Comparison of ENCODE assay signal across 1 cellular context in the genomic region with DNA sequence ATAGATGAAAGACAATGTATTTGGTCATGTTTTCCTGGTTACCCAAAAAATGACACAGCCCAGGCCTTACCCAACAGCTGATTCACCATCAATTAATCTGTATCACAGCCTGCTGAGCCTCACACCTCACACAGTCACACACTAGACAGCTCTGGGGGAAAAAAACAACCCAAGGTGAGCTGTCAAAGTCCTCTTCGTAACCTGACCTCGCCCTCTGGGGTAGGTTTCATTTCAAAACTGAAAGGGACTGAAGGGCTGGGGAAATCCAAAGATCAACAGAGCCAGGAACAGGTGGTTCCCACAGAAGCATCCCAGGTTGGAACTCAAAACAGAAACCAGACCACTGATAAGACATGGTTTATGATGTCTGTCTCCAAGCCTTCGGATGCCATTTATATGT.
A peak's percentile ranks its signal among the peaks of the same experiment; 100 is the strongest.
TF ChIP-seq lines count a peak whose summit lies in the region.

No MANE protein-coding gene starts in this region.

TF ChIP-seq in HepG2, 621 proteins besides CTCF, POLR2A, EP300 and RAD21 (continued from another document and continues in another):
- TF ChIP-seq, protein P1, sequence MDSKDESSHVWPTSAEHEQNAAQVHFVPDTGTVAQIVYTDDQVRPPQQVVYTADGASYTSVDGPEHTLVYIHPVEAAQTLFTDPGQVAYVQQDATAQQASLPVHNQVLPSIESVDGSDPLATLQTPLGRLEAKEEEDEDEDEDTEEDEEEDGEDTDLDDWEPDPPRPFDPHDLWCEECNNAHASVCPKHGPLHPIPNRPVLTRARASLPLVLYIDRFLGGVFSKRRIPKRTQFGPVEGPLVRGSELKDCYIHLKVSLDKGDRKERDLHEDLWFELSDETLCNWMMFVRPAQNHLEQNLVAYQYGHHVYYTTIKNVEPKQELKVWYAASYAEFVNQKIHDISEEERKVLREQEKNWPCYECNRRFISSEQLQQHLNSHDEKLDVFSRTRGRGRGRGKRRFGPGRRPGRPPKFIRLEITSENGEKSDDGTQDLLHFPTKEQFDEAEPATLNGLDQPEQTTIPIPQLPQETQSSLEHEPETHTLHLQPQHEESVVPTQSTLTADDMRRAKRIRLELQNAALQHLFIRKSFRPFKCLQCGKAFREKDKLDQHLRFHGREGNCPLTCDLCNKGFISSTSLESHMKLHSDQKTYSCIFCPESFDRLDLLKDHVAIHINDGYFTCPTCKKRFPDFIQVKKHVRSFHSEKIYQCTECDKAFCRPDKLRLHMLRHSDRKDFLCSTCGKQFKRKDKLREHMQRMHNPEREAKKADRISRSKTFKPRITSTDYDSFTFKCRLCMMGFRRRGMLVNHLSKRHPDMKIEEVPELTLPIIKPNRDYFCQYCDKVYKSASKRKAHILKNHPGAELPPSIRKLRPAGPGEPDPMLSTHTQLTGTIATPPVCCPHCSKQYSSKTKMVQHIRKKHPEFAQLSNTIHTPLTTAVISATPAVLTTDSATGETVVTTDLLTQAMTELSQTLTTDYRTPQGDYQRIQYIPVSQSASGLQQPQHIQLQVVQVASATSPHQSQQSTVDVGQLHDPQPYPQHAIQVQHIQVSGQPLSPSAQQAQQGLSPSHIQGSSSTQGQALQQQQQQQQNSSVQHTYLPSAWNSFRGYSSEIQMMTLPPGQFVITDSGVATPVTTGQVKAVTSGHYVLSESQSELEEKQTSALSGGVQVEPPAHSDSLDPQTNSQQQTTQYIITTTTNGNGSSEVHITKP (CRISPR knock-in tag; IDR thresholded peaks at IDR 0.05; ENCODE audit: low read depth), result no peak
- TF ChIP-seq RXRA (CRISPR knock-in tag; IDR thresholded peaks at IDR 0.05), result peak; percentile 71; the same call in 1 of the 2 replicates
- no peak; the same call in 1 of the 2 replicates for TF ChIP-seq ZNF816 (CRISPR knock-in tag; IDR thresholded peaks at IDR 0.05; ENCODE audit: borderline replicate concordance)
- TF ChIP-seq RFX1 (IDR thresholded peaks at IDR 0.05), result no peak
- no peak for TF ChIP-seq KDM2A (CRISPR knock-in tag; IDR thresholded peaks at IDR 0.05; ENCODE audit: borderline replicate concordance, low read depth)
- TF ChIP-seq, protein P2, sequence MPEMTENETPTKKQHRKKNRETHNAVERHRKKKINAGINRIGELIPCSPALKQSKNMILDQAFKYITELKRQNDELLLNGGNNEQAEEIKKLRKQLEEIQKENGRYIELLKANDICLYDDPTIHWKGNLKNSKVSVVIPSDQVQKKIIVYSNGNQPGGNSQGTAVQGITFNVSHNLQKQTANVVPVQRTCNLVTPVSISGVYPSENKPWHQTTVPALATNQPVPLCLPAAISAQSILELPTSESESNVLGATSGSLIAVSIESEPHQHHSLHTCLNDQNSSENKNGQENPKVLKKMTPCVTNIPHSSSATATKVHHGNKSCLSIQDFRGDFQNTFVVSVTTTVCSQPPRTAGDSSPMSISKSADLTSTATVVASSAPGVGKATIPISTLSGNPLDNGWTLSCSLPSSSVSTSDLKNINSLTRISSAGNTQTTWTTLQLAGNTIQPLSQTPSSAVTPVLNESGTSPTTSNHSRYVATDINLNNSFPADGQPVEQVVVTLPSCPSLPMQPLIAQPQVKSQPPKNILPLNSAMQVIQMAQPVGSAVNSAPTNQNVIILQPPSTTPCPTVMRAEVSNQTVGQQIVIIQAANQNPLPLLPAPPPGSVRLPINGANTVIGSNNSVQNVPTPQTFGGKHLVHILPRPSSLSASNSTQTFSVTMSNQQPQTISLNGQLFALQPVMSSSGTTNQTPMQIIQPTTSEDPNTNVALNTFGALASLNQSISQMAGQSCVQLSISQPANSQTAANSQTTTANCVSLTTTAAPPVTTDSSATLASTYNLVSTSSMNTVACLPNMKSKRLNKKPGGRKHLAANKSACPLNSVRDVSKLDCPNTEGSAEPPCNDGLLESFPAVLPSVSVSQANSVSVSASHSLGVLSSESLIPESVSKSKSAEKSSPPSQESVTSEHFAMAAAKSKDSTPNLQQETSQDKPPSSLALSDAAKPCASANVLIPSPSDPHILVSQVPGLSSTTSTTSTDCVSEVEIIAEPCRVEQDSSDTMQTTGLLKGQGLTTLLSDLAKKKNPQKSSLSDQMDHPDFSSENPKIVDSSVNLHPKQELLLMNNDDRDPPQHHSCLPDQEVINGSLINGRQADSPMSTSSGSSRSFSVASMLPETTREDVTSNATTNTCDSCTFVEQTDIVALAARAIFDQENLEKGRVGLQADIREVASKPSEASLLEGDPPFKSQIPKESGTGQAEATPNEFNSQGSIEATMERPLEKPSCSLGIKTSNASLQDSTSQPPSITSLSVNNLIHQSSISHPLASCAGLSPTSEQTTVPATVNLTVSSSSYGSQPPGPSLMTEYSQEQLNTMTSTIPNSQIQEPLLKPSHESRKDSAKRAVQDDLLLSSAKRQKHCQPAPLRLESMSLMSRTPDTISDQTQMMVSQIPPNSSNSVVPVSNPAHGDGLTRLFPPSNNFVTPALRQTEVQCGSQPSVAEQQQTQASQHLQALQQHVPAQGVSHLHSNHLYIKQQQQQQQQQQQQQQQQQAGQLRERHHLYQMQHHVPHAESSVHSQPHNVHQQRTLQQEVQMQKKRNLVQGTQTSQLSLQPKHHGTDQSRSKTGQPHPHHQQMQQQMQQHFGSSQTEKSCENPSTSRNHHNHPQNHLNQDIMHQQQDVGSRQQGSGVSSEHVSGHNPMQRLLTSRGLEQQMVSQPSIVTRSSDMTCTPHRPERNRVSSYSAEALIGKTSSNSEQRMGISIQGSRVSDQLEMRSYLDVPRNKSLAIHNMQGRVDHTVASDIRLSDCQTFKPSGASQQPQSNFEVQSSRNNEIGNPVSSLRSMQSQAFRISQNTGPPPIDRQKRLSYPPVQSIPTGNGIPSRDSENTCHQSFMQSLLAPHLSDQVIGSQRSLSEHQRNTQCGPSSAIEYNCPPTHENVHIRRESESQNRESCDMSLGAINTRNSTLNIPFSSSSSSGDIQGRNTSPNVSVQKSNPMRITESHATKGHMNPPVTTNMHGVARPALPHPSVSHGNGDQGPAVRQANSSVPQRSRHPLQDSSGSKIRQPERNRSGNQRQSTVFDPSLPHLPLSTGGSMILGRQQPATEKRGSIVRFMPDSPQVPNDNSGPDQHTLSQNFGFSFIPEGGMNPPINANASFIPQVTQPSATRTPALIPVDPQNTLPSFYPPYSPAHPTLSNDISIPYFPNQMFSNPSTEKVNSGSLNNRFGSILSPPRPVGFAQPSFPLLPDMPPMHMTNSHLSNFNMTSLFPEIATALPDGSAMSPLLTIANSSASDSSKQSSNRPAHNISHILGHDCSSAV (CRISPR knock-in tag; IDR thresholded peaks at IDR 0.05; ENCODE audit: borderline replicate concordance), result no peak
- no peak for TF ChIP-seq MEF2D (CRISPR knock-in tag; IDR thresholded peaks at IDR 0.05)
- TF ChIP-seq GZF1 (CRISPR knock-in tag; IDR thresholded peaks at IDR 0.05), result no peak
- TF ChIP-seq POGZ (CRISPR knock-in tag; IDR thresholded peaks at IDR 0.05), result no peak
- TF ChIP-seq BCL6 (CRISPR knock-in tag; IDR thresholded peaks at IDR 0.05), result peak; percentile 32; the same call in 1 of the 2 replicates
- TF ChIP-seq STAG1 (CRISPR knock-in tag; IDR thresholded peaks at IDR 0.05), result peak; percentile 15; the same call in 1 of the 2 replicates
- no peak for TF ChIP-seq DNMT3B (CRISPR knock-in tag; conservative IDR thresholded peaks at IDR 0.05)
- TF ChIP-seq FOXJ3 (CRISPR knock-in tag; IDR thresholded peaks at IDR 0.05; ENCODE audit: borderline replicate concordance), result 0 out of 2 replicates have a peak, but pooled peaks have one; percentile 39
- no peak for TF ChIP-seq HES4 (CRISPR knock-in tag; IDR thresholded peaks at IDR 0.05; ENCODE audit: borderline replicate concordance)
- no peak for TF ChIP-seq ZNF460 (CRISPR knock-in tag; IDR thresholded peaks at IDR 0.05; ENCODE audit: borderline replicate concordance)
- no peak for TF ChIP-seq NCOA5 (CRISPR knock-in tag; IDR thresholded peaks at IDR 0.05)
- no peak for TF ChIP-seq ZNF558 (CRISPR knock-in tag; IDR thresholded peaks at IDR 0.05; ENCODE audit: borderline replicate concordance)
- TF ChIP-seq SETDB1 (CRISPR knock-in tag; IDR thresholded peaks at IDR 0.05; ENCODE audit: borderline replicate concordance), result no peak
- TF ChIP-seq ZNF7 (CRISPR knock-in tag; IDR thresholded peaks at IDR 0.05), result no peak
- TF ChIP-seq, protein P3, sequence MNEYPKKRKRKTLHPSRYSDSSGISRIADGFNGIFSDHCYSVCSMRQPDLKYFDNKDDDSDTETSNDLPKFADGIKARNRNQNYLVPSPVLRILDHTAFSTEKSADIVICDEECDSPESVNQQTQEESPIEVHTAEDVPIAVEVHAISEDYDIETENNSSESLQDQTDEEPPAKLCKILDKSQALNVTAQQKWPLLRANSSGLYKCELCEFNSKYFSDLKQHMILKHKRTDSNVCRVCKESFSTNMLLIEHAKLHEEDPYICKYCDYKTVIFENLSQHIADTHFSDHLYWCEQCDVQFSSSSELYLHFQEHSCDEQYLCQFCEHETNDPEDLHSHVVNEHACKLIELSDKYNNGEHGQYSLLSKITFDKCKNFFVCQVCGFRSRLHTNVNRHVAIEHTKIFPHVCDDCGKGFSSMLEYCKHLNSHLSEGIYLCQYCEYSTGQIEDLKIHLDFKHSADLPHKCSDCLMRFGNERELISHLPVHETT (CRISPR knock-in tag; conservative IDR thresholded peaks at IDR 0.05), result no peak
- TF ChIP-seq, protein P4, sequence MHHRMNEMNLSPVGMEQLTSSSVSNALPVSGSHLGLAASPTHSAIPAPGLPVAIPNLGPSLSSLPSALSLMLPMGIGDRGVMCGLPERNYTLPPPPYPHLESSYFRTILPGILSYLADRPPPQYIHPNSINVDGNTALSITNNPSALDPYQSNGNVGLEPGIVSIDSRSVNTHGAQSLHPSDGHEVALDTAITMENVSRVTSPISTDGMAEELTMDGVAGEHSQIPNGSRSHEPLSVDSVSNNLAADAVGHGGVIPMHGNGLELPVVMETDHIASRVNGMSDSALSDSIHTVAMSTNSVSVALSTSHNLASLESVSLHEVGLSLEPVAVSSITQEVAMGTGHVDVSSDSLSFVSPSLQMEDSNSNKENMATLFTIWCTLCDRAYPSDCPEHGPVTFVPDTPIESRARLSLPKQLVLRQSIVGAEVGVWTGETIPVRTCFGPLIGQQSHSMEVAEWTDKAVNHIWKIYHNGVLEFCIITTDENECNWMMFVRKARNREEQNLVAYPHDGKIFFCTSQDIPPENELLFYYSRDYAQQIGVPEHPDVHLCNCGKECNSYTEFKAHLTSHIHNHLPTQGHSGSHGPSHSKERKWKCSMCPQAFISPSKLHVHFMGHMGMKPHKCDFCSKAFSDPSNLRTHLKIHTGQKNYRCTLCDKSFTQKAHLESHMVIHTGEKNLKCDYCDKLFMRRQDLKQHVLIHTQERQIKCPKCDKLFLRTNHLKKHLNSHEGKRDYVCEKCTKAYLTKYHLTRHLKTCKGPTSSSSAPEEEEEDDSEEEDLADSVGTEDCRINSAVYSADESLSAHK (CRISPR knock-in tag; IDR thresholded peaks at IDR 0.05; ENCODE audit: borderline replicate concordance), result no peak
- no peak for TF ChIP-seq ZMYM4 (CRISPR knock-in tag; IDR thresholded peaks at IDR 0.05)
- no peak for TF ChIP-seq ZNF256 (CRISPR knock-in tag; conservative IDR thresholded peaks at IDR 0.05)
- no peak for TF ChIP-seq ZNF292 (CRISPR knock-in tag; IDR thresholded peaks at IDR 0.05; ENCODE audit: borderline replicate concordance, low read depth)
- no peak for TF ChIP-seq RARG (CRISPR knock-in tag; IDR thresholded peaks at IDR 0.05; ENCODE audit: low read depth)
- no peak for TF ChIP-seq MAZ (IDR thresholded peaks at IDR 0.05; ENCODE audit: borderline replicate concordance, low read depth, low read length)
- no peak for TF ChIP-seq MAZ (CRISPR knock-in tag; IDR thresholded peaks at IDR 0.05; ENCODE audit: low read depth)
- TF ChIP-seq HDAC1 (CRISPR knock-in tag; IDR thresholded peaks at IDR 0.05), result peak; percentile 70
- TF ChIP-seq ZNF343 (CRISPR knock-in tag; IDR thresholded peaks at IDR 0.05), result no peak
- TF ChIP-seq SMYD3 (CRISPR knock-in tag; IDR thresholded peaks at IDR 0.05), result no peak
- TF ChIP-seq ZNF235 (CRISPR knock-in tag; IDR thresholded peaks at IDR 0.05; ENCODE audit: borderline replicate concordance), result no peak
- TF ChIP-seq ZNF878 (CRISPR knock-in tag; IDR thresholded peaks at IDR 0.05), result no peak; the same call in 1 of the 2 replicates
- 0 out of 2 replicates have a peak, but pooled peaks have one; percentile 55 for TF ChIP-seq KMT2A (CRISPR knock-in tag; IDR thresholded peaks at IDR 0.05)
- TF ChIP-seq NFE2L2 (IDR thresholded peaks at IDR 0.05; ENCODE audit: low read length), result no peak
- TF ChIP-seq, protein P5, sequence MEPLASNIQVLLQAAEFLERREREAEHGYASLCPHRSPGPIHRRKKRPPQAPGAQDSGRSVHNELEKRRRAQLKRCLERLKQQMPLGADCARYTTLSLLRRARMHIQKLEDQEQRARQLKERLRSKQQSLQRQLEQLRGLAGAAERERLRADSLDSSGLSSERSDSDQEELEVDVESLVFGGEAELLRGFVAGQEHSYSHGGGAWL (CRISPR knock-in tag; IDR thresholded peaks at IDR 0.05), result no peak
- TF ChIP-seq, protein P6, sequence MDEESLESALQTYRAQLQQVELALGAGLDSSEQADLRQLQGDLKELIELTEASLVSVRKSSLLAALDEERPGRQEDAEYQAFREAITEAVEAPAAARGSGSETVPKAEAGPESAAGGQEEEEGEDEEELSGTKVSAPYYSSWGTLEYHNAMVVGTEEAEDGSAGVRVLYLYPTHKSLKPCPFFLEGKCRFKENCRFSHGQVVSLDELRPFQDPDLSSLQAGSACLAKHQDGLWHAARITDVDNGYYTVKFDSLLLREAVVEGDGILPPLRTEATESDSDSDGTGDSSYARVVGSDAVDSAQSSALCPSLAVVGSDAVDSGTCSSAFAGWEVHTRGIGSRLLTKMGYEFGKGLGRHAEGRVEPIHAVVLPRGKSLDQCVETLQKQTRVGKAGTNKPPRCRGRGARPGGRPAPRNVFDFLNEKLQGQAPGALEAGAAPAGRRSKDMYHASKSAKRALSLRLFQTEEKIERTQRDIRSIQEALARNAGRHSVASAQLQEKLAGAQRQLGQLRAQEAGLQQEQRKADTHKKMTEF (CRISPR knock-in tag; IDR thresholded peaks at IDR 0.05), result 0 out of 2 replicates have a peak, but pooled peaks have one; percentile 28
- TF ChIP-seq, protein P7, sequence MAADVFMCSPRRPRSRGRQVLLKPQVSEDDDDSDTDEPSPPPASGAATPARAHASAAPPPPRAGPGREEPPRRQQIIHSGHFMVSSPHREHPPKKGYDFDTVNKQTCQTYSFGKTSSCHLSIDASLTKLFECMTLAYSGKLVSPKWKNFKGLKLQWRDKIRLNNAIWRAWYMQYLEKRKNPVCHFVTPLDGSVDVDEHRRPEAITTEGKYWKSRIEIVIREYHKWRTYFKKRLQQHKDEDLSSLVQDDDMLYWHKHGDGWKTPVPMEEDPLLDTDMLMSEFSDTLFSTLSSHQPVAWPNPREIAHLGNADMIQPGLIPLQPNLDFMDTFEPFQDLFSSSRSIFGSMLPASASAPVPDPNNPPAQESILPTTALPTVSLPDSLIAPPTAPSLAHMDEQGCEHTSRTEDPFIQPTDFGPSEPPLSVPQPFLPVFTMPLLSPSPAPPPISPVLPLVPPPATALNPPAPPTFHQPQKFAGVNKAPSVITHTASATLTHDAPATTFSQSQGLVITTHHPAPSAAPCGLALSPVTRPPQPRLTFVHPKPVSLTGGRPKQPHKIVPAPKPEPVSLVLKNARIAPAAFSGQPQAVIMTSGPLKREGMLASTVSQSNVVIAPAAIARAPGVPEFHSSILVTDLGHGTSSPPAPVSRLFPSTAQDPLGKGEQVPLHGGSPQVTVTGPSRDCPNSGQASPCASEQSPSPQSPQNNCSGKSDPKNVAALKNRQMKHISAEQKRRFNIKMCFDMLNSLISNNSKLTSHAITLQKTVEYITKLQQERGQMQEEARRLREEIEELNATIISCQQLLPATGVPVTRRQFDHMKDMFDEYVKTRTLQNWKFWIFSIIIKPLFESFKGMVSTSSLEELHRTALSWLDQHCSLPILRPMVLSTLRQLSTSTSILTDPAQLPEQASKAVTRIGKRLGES (CRISPR knock-in tag; IDR thresholded peaks at IDR 0.05; ENCODE audit: borderline replicate concordance), result no peak
- TF ChIP-seq NFIB (CRISPR knock-in tag; IDR thresholded peaks at IDR 0.05; ENCODE audit: borderline replicate concordance), result no peak
